13 cellular contexts compared by ENCODE assay signal in the genomic region with DNA sequence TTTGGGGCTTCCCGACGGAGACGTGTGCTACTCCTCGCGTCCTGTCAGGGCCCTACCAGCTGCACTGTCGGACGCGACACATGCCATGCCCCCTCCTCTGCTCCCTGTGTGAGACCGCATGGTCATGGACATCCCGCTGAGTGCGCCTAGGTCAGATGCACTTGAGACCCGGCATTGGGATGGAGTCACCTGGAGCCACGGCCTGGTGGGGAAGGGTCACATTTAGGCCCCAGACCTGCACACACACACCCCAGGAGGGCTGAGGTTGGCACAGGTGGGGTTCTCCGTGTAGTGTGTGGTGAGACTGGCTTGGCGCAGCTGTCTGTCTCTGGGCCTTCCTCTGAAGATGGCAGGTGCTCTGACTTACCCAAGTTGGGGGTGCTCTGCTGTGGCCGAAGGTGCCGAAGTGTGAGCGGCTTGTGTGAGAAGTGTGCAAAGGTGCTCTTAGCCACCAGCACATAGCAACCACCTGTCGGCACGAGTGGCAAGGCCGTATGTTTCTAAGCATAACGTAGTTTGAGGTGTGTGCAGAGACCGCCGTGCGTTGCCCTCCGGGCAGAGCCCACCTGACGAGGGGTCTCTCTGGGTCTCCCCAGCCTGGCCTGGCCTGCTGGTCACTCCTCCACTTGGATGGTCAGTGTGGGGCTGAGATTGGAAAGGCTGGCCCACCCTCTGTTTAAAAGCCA.
DNase-seq lines count a peak whose midpoint lies in the region; ATAC-seq and TF ChIP-seq lines count a peak whose summit lies in the region.
"Had no signal": no experiment of that assay in that cellular context is flagged by ENCODE, and none has a peak within 500 bp of the region (broad histone marks: within the 10 kb centered on the region; RNA-seq: fewer than 3 reads in every experiment).

No MANE protein-coding gene starts in this region.

- no peak overlapping the region for H3K27ac Mint-ChIP-seq in glutamatergic neuron (ENCODE audit: unreplicated experiment)
- H3K27ac Mint-ChIP-seq: CD4-positive, CD25-positive, alpha-beta regulatory T cell had no signal

- TF ChIP-seq CTCF in glutamatergic neuron (IDR thresholded peaks at IDR 0.05; ENCODE audit: partially characterized antibody, unreplicated experiment): no peak

- H3K27me3 Mint-ChIP-seq in glutamatergic neuron (ENCODE audit: unreplicated experiment): peaks cover 3% of the 10 kb centered on the region
- H3K27me3 Mint-ChIP-seq: CD4-positive, CD25-positive, alpha-beta regulatory T cell had no signal

- DNase-seq in left ventricle myocardium superior (peak; percentile 20), left cardiac atrium (no peak), glutamatergic neuron (peak; percentile 5), posterior vena cava (ENCODE audit: low spot score) (peak; percentile 62), NCI-H2081 (lab: John Stamatoyannopoulos, UW) (no peak), UCSD-AML1 (lab: John Stamatoyannopoulos, UW; ENCODE audit: unreplicated experiment) (no peak)
- DNase-seq: 8988T; AML-193; CD4-positive, CD25-positive, alpha-beta regulatory T cell; DMS53; GF-D8; HCEC 1CT had no signal

- no peaks in the 10 kb centered on the region for H3K9me3 Mint-ChIP-seq in glutamatergic neuron (ENCODE audit: unreplicated experiment)

- ATAC-seq in left ventricle myocardium superior: no peak
- ATAC-seq in left cardiac atrium: no peak
- ATAC-seq in HG02610 (IDR thresholded peaks at IDR 0.05; ENCODE audit: unreplicated experiment): no peak

- H3K4me1 Mint-ChIP-seq in glutamatergic neuron (ENCODE audit: low read depth, unreplicated experiment): peaks cover 6% of the 10 kb centered on the region
- H3K4me1 Mint-ChIP-seq: CD4-positive, CD25-positive, alpha-beta regulatory T cell had no signal

- intact Hi-C loops in left ventricle myocardium superior (cut with micrococcal nuclease) (no loop called here), left cardiac atrium (cut with DNase I) (no loop called here), posterior vena cava (cut with DNase I) (no loop called here)

- H3K4me3 Mint-ChIP-seq in glutamatergic neuron (ENCODE audit: unreplicated experiment): no peak overlapping the region
- H3K4me3 Mint-ChIP-seq: CD4-positive, CD25-positive, alpha-beta regulatory T cell had no signal

- no peaks in the 10 kb centered on the region for H3K36me3 Mint-ChIP-seq in glutamatergic neuron (ENCODE audit: unreplicated experiment)

Comparison
In these comparisons a context has a peak if more than half of its experiments do, and no peak if none do; other contexts are left out.
1. DNase-seq: peak in left ventricle myocardium superior (single experiment), glutamatergic neuron (single experiment) and posterior vena cava (single experiment); none in left cardiac atrium (single experiment), NCI-H2081 (0 of 2) and UCSD-AML1 (single experiment).